ENCODE assay signal across 30 cellular contexts in the genomic region with DNA sequence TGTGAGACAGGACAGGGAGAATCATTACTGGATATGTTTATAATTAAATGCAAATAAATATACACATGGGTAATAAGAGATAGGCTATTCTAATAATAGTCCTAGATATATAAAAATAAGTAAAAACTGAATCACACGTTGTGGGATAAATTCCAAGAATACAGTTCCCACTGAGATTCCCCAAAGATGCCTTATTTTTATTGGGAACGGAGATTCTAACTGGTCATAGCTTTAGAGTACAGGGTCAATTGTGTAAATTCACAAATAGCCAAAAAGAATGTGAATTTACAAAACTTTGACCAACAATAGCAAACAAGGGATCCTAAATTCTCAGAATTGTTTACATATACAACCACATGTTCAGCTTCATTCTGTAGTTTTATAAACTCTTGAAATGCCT.
"Had no signal": no experiment of that assay in that cellular context is flagged by ENCODE, and none has a peak within 500 bp of the region (broad histone marks: within the 10 kb centered on the region; RNA-seq: fewer than 3 reads in every experiment).

No MANE protein-coding gene starts in this region.

- H3K27ac ChIP-seq: brain microvascular endothelial cell, VCaP had no signal

- H3K27me3 ChIP-seq: brain microvascular endothelial cell had no signal

- ATAC-seq: activated naive CD4-positive, alpha-beta T cell treated with anti-CD3 and anti-CD28 coated beads, Interleukin-2, amount 50 U/mL, for 72 hours; activated naive CD8-positive, alpha-beta T cell treated with anti-CD3 and anti-CD28 coated beads, Interleukin-2, amount 50 U/mL, for 24 hours; activated T-cell treated with anti-CD3 and anti-CD28 coated beads, Interleukin-2, amount 50 U/mL, for 4 hours had no signal

- DNase-seq: activated B cell treated with CpG ODN at 0.5 μM for 24 hours; activated CD4-positive, alpha-beta memory T cell treated with anti-CD3 and anti-CD28 coated beads for 36 hours; activated CD4-positive, alpha-beta T cell treated with anti-CD3 and anti-CD28 coated beads for 4 hours; activated CD4-positive, alpha-beta T cell treated with anti-CD3 and anti-CD28 coated beads, Interleukin-2, amount 50 U/mL, for 1 hour; activated CD4-positive, CD25-positive, alpha-beta regulatory T cell treated with anti-CD3 and anti-CD28 coated beads, Interleukin-2, amount 50 U/mL, for 72 hours; activated CD8-positive, alpha-beta memory T cell treated with anti-CD3 and anti-CD28 coated beads, Interleukin-2, amount 50 U/mL, for 4 hours; activated gamma-delta T cell treated with Interleukin-2 at 50 U/mL for 16 hours; activated naive CD4-positive, alpha-beta T cell treated with anti-CD3 and anti-CD28 coated beads for 36 hours; activated naive CD8-positive, alpha-beta T cell treated with anti-CD3 and anti-CD28 coated beads, Interleukin-2, amount 50 U/mL, for 24 hours; activated T-cell treated with anti-CD3 and anti-CD28 coated beads for 4 hours; activated T-cell treated with anti-CD3 and anti-CD28 coated beads, Interleukin-2, amount 50 U/mL, for 4 hours; amniotic stem cell; aorta; brain microvascular endothelial cell; central memory CD4-positive, alpha-beta T cell; NCI-H1105; NCI-H1417 treated with DMSO at 0.1 percent for 48 hours; NCI-H187 treated with DMSO at 0.1 percent for 48 hours; NCI-H510A; NCI-H526; NCI-H748 treated with DMSO at 0.1 percent for 48 hours; NK-92 treated with Interleukin-12 subunit alpha and Interleukin-12 subunit beta, amount 100 ng/mL, for 24 hours; OCI-M1; Right ventricle myocardium superior; SW 1271; T-helper 1 cell; T-helper 2 cell; T-helper 9 cell had no signal

- H3K36me3 ChIP-seq: brain microvascular endothelial cell had no signal
